Comparison of ENCODE assay signal across 13 cellular contexts in the genomic region with DNA sequence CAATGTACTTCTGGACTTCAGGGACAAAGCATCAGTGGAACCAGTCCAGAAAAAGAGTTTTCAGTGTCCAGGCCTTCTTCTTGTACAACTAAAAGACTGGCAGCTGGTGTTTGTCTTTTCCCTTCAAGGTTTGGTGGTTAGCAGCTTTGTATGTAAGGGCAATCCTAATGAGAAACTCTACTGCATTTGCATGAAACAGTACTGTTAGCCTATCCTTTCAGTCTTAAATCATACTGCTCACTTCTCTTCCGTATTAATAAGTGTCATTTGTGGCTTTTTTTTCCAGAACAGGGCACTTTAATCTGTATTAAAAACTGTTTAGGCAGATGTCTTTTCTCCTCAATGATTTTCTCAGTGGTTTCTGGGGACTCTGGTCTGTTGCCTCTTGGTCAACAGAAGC. TPM values are rescaled to one million over a fixed set of nuclear protein-coding genes. Genes with fewer than 3 reads are reported as not detected.
DNase-seq lines count a peak whose midpoint lies in the region; ATAC-seq, FAIRE-seq and TF ChIP-seq lines count a peak whose summit lies in the region.
"Had no signal": no experiment of that assay in that cellular context is flagged by ENCODE, and none has a peak within 500 bp of the region (broad histone marks: within the 10 kb centered on the region; RNA-seq: fewer than 3 reads in every experiment).

No MANE protein-coding gene starts in this region.

- H3K79me2 ChIP-seq in GM12878 (ENCODE audit: control insufficient read depth, insufficient read depth, low read length): no peaks in the 10 kb centered on the region

- TF ChIP-seq RAD21 in GM12878 (IDR thresholded peaks at IDR 0.05; ENCODE audit: insufficient read depth, low read depth, low read length): no peak

- peaks cover 2% of the 10 kb centered on the region; the same call in 1 of the 3 replicates for H3K9me3 ChIP-seq in GM12878 (replicated peaks; ENCODE audit: control insufficient read depth, insufficient read depth, low read length)

- no peak overlapping the region for H3K9ac ChIP-seq in GM12878 (ENCODE audit: control insufficient read depth, insufficient read depth, low read length)

- FAIRE-seq in GM12878 (lab: Jason Lieb, UNC): no peak

- H2AFZ ChIP-seq in GM12878 (ENCODE audit: control insufficient read depth, low read depth, low read length): no peak overlapping the region

- H3K27ac ChIP-seq in GM12878 (ENCODE audit: control insufficient read depth, insufficient read depth): peak overlapping the region; percentile 8; the same call in 1 of the 2 replicates
- H3K27ac ChIP-seq: skin epidermis had no signal

- H3K4me2 ChIP-seq in GM12878 (ENCODE audit: control insufficient read depth, insufficient read depth): no peak overlapping the region; the same call in 1 of the 2 replicates

- no peaks in the 10 kb centered on the region for H3K27me3 ChIP-seq in GM12878 (replicated peaks in 1 of 2; ENCODE audit: control insufficient read depth in 2 of 2, insufficient read depth in 2 of 2, low read length in 1 of 2)

- in situ Hi-C loops in GM12878 (cut with MboI): no loop called here

- H4K20me1 ChIP-seq in GM12878 (ENCODE audit: control insufficient read depth, insufficient read depth): no peaks in the 10 kb centered on the region

- TF ChIP-seq CTCF in GM12878 (IDR thresholded peaks at IDR 0.05 in 2 of 3, conservative IDR thresholded peaks at IDR 0.05 in 1 of 3; ENCODE audit: control insufficient read depth in 2 of 3, extremely low read depth in 1 of 3, insufficient read depth in 1 of 3, low read depth in 3 of 3, low read length in 3 of 3): no peak

- DNase-seq in GM12878 (ENCODE audit: low read depth, low spot score): peak; percentile 60
- no peak for DNase-seq in amygdala (lab: John Stamatoyannopoulos, UW)
- DNase-seq in epidermal melanocyte (ENCODE audit: insufficient read length, low spot score): no peak
- no peak for DNase-seq in SW480 (ENCODE audit: low spot score)
- DNase-seq in NOMO-1 treated with dmso at 0.1 percent for 144 hours (lab: John Stamatoyannopoulos, UW; ENCODE audit: unreplicated experiment): no peak
- DNase-seq: activated CD4-positive, alpha-beta T cell treated with anti-CD3 and anti-CD28 coated beads, Interleukin-2, amount 50 U/mL, for 48 hours; amniotic stem cell; CD4-positive, alpha-beta memory T cell; SHP77 treated with DMSO at 0.1 percent for 48 hours had no signal

- peak in 1 of 2 experiments; percentile 22; a peak in 1 of 4 replicates for TF ChIP-seq EP300 in GM12878 (IDR thresholded peaks at IDR 0.05; ENCODE audit: borderline replicate concordance in 1 of 2, control insufficient read depth in 1 of 2, low read depth in 2 of 2, low read length in 2 of 2)

- peak; percentile 95 for ATAC-seq in GM18858 (IDR thresholded peaks at IDR 0.05; ENCODE audit: unreplicated experiment)
- peak; percentile 96 for ATAC-seq in GM21447 (IDR thresholded peaks at IDR 0.05; ENCODE audit: unreplicated experiment)
- peak; percentile 97 for ATAC-seq in HG03064 (IDR thresholded peaks at IDR 0.05; ENCODE audit: low read depth, unreplicated experiment)
- ATAC-seq in GM12878: peak; percentile 98

- intact Hi-C loops in GM12878 (cut with micrococcal nuclease; ENCODE audit: unreplicated experiment): no loop called here

- CTCF ChIA-PET in GM12878 (lab: Yijun Ruan, JAX): interaction anchor here (0.9 to 1.3 kb wide), 2 partner anchors 148 to 244 kb away, joined by 3 read pairs; no protein-coding TSS in a partner anchor

- SMC1A ChIA-PET in GM12878 (lab: Charles Lee; ENCODE audit: uncharacterized antibody, unreplicated experiment): interaction anchor here (0.9 to 1.3 kb wide), 6 partner anchors 11 to 322 kb away, joined by 3 to 7 read pairs (median 4); no protein-coding TSS in a partner anchor

- RAD21 ChIA-PET in GM12878 (lab: Charles Lee; ENCODE audit: unreplicated experiment): interaction anchor here (1.1 kb wide), 1 partner anchor 8 kb away, joined by 4 read pairs; no protein-coding TSS in a partner anchor

- peaks cover 9% of the 10 kb centered on the region; the same call in 1 of the 2 replicates for H3K4me1 ChIP-seq in GM12878 (ENCODE audit: control insufficient read depth, insufficient read depth, low read length)

- no TSS peak for BruUV-seq in GM12878 (replicated peaks; lab: Mats Ljungman, UMichigan)

- no peak for TF ChIP-seq POLR2A in GM12878 (IDR thresholded peaks at IDR 0.05; ENCODE audit: low read depth, low read length)

- H3K36me3 ChIP-seq in GM12878 (ENCODE audit: control insufficient read depth in 2 of 2, insufficient read depth in 2 of 2, low read length in 1 of 2): no peaks in the 10 kb centered on the region; a peak in 1 of 4 replicates

- H3K4me3 ChIP-seq in GM12878: no peak overlapping the region
- H3K4me3 ChIP-seq: skin epidermis had no signal

- POLR2A ChIA-PET in GM12878 (lab: Charles Lee): interaction anchor here (1.1 to 1.3 kb wide), 2 partner anchors 10 to 146 kb away, joined by 4 read pairs; no protein-coding TSS in a partner anchor

- WGBS in GM12878 (ENCODE audit: insufficient coverage, insufficient replicate concordance, low lambda C conversion rate, missing lambda C conversion rate): 0% methylated on average over 1 of the region's 1 CpG

TF ChIP-seq in GM12878, 131 proteins besides CTCF, POLR2A, EP300 and RAD21 (continues in another document):
- TF ChIP-seq POU2F2 (IDR thresholded peaks at IDR 0.05; ENCODE audit: borderline replicate concordance, low read depth, low read length): peak; percentile 79; the same call in 1 of the 3 replicates
- no peak for TF ChIP-seq SIX5 (IDR thresholded peaks at IDR 0.05; ENCODE audit: low read depth, low read length, severe bottlenecking)
- peak; percentile 72; the same call in 1 of the 2 replicates for TF ChIP-seq TCF12 (IDR thresholded peaks at IDR 0.05; ENCODE audit: low read depth, low read length)
- no peak for TF ChIP-seq SMAD5 (IDR thresholded peaks at IDR 0.05; ENCODE audit: low read depth)
- peak; percentile 44; the same call in 1 of the 2 replicates for TF ChIP-seq IKZF1 (conservative IDR thresholded peaks at IDR 0.05)
- TF ChIP-seq, protein P1, sequence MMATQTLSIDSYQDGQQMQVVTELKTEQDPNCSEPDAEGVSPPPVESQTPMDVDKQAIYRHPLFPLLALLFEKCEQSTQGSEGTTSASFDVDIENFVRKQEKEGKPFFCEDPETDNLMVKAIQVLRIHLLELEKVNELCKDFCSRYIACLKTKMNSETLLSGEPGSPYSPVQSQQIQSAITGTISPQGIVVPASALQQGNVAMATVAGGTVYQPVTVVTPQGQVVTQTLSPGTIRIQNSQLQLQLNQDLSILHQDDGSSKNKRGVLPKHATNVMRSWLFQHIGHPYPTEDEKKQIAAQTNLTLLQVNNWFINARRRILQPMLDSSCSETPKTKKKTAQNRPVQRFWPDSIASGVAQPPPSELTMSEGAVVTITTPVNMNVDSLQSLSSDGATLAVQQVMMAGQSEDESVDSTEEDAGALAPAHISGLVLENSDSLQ (IDR thresholded peaks at IDR 0.05): peak; percentile 37
- peak; percentile 66; the same call in 1 of the 2 replicates for TF ChIP-seq ATF7 (IDR thresholded peaks at IDR 0.05; ENCODE audit: low read depth)
- 0 out of 2 replicates have a peak, but pooled peaks have one; percentile 34 for TF ChIP-seq ZNF217 (IDR thresholded peaks at IDR 0.05)
- TF ChIP-seq BCL11A (IDR thresholded peaks at IDR 0.05; ENCODE audit: low read depth, low read length): peak; percentile 68; the same call in 1 of the 2 replicates
- TF ChIP-seq, protein P2, sequence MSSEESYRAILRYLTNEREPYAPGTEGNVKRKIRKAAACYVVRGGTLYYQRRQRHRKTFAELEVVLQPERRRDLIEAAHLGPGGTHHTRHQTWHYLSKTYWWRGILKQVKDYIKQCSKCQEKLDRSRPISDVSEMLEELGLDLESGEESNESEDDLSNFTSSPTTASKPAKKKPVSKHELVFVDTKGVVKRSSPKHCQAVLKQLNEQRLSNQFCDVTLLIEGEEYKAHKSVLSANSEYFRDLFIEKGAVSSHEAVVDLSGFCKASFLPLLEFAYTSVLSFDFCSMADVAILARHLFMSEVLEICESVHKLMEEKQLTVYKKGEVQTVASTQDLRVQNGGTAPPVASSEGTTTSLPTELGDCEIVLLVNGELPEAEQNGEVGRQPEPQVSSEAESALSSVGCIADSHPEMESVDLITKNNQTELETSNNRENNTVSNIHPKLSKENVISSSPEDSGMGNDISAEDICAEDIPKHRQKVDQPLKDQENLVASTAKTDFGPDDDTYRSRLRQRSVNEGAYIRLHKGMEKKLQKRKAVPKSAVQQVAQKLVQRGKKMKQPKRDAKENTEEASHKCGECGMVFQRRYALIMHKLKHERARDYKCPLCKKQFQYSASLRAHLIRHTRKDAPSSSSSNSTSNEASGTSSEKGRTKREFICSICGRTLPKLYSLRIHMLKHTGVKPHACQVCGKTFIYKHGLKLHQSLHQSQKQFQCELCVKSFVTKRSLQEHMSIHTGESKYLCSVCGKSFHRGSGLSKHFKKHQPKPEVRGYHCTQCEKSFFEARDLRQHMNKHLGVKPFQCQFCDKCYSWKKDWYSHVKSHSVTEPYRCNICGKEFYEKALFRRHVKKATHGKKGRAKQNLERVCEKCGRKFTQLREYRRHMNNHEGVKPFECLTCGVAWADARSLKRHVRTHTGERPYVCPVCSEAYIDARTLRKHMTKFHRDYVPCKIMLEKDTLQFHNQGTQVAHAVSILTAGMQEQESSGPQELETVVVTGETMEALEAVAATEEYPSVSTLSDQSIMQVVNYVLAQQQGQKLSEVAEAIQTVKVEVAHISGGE (CRISPR knock-in tag; IDR thresholded peaks at IDR 0.05): no peak
- TF ChIP-seq TCF3 (IDR thresholded peaks at IDR 0.05; ENCODE audit: borderline replicate concordance, insufficient read depth, low read depth, low read length): 0 out of 2 replicates have a peak, but pooled peaks have one; percentile 17

RNA-seq across cellular contexts. Expression of a gene that starts 48.9 kb away (rescaled TPM):
- total RNA-seq in GM12878 (2013; cell fraction: nucleolus; rRNA removed): 18.0 and 23.4 TPM in 2 replicates
- total RNA-seq in GM12878 (2014; rRNA removed) (8.4 and 9.8 TPM in 2 replicates), GM12878 (2014; rRNA removed; fragmentation: Illumina TruSeq; extraction: Trizol) (4.5 TPM in 2 replicates), GM12878 (2021) (7.4 and 7.5 TPM in 2 replicates)
- polyA plus RNA-seq in GM12878 (2011; ENCODE audit: low read depth): 1.5 TPM
- polyA plus RNA-seq in GM12878 (2011; rRNA removed) (4.0 and 6.7 TPM in 2 replicates), GM12878 (2014; fragmentation: Illumina TruSeq; extraction: Trizol) (3.4 and 4.4 TPM in 2 replicates), GM12878 (2014; fragmentation: Nextera tagmentation; extraction: Ambion mirVana) (1 to 10 TPM; 1.4 to 4.2 TPM), GM12878 (2014; rRNA removed) (7.9 and 12.0 TPM in 2 replicates), GM12878 (2016; fragmentation: Nextera tagmentation; extraction: Ambion mirVana) (10 to 100 TPM; 11.3 to 12.1 TPM)
- polyA plus RNA-seq in GM12878 (2011; cell fraction: cytosol; rRNA removed): 2.9 and 6.3 TPM in 2 replicates
- 3.0 and 3.6 TPM in 2 replicates for polyA plus RNA-seq in GM12878 (2011; cell fraction: nucleus; rRNA removed)
- 6.2 and 6.5 TPM in 2 replicates for polyA plus RNA-seq in GM12878 (2012)
- polyA minus RNA-seq in GM12878 (2011; rRNA and poly(A)+ RNA removed): 0.95 and 6.1 TPM in 2 replicates
- polyA minus RNA-seq in GM12878 (2011; cell fraction: cytosol; rRNA and poly(A)+ RNA removed): 3.9 and 4.5 TPM in 2 replicates
- polyA minus RNA-seq in GM12878 (2011; cell fraction: nucleus; rRNA and poly(A)+ RNA removed): 16.8 and 28.4 TPM in 2 replicates
